27 cellular contexts compared by ENCODE assay signal in genomic region chr9:35564658-35565061, GRCh38. TPM values are rescaled to one million over a fixed set of nuclear protein-coding genes. Genes with fewer than 3 reads are reported as not detected.
DNase-seq lines count a peak whose midpoint lies in the region; ATAC-seq and TF ChIP-seq lines count a peak whose summit lies in the region.
"Had no signal": no experiment of that assay in that cellular context is flagged by ENCODE, and none has a peak within 500 bp of the region (broad histone marks: within the 10 kb centered on the region; RNA-seq: fewer than 3 reads in every experiment).

No MANE protein-coding gene starts in this region.

- H3K27ac Mint-ChIP-seq in chondrocyte (ENCODE audit: unreplicated experiment) (peak overlapping the region; percentile 92), T-helper 17 cell (no peak overlapping the region)
- H3K27ac Mint-ChIP-seq: T-cell had no signal

- H3K4me1 Mint-ChIP-seq in chondrocyte (ENCODE audit: low read depth) (peaks cover 42% of the 10 kb centered on the region), T-helper 17 cell (peaks cover 9% of the 10 kb centered on the region)

- H3K4me3 ChIP-seq in AG10803 (ENCODE audit: low read length) = no peak overlapping the region
- H3K4me3 ChIP-seq in left ventricle myocardium inferior = no peak overlapping the region
- H3K4me3 ChIP-seq: colonic mucosa, mucosa of descending colon had no signal

- H3K4me3 Mint-ChIP-seq in chondrocyte (ENCODE audit: unreplicated experiment) (no peak overlapping the region), T-helper 17 cell (no peak overlapping the region)
- H3K4me3 Mint-ChIP-seq: T-cell had no signal

- H3K27me3 ChIP-seq in left ventricle myocardium inferior (ENCODE audit: low read depth) = no peaks in the 10 kb centered on the region
- H3K27me3 ChIP-seq: colonic mucosa, neutrophil had no signal

- peak; percentile 72 for ATAC-seq in sciatic nerve
- no peak for ATAC-seq in T-helper 17 cell
- no peak for ATAC-seq in GM21717 (IDR thresholded peaks at IDR 0.05; ENCODE audit: unreplicated experiment)
- ATAC-seq: left colon; mucosa of descending colon; stimulated activated naive CD8-positive, alpha-beta T cell treated with anti-CD3 and anti-CD28 coated beads, Interleukin-15, amount 100 ng/mL, for 72 hours; T-cell had no signal

- no peak for TF ChIP-seq CTCF in AG10803 (conservative IDR thresholded peaks at IDR 0.05; ENCODE audit: low read length)
- no peak for TF ChIP-seq CTCF in chondrocyte (IDR thresholded peaks at IDR 0.05)
- no peak for TF ChIP-seq CTCF in left ventricle myocardium inferior (IDR thresholded peaks at IDR 0.05; ENCODE audit: borderline replicate concordance)

- intact Hi-C loops in left ventricle myocardium inferior (cut with micrococcal nuclease) (no loop called here), sciatic nerve (cut with DNase I) (no loop called here)

- peaks cover 6% of the 10 kb centered on the region for H3K36me3 Mint-ChIP-seq in chondrocyte (ENCODE audit: low read depth)
- peaks cover 3% of the 10 kb centered on the region for H3K36me3 Mint-ChIP-seq in T-helper 17 cell (ENCODE audit: low read depth)
- H3K36me3 Mint-ChIP-seq: T-cell had no signal

- H3K9me3 ChIP-seq in left ventricle myocardium inferior (replicated peaks) (no peaks in the 10 kb centered on the region), T-helper 17 cell (ENCODE audit: control insufficient read depth, low read length, poor library complexity, severe bottlenecking) (no peaks in the 10 kb centered on the region)
- H3K9me3 ChIP-seq: colonic mucosa, mucosa of descending colon, neutrophil had no signal

- peaks cover 37% of the 10 kb centered on the region for H3K4me1 ChIP-seq in left ventricle myocardium inferior
- H3K4me1 ChIP-seq: colonic mucosa had no signal

- H3K27ac ChIP-seq in left ventricle myocardium inferior (replicated peaks) = peak overlapping the region; percentile 76
- H3K27ac ChIP-seq: C4-2B, colonic mucosa, neutrophil, VCaP had no signal

- peak; percentile 64 for DNase-seq in AG10803 (ENCODE audit: low read depth)
- no peak for DNase-seq in chondrocyte (ENCODE audit: low spot score)
- no peak for DNase-seq in left ventricle myocardium inferior
- no peak for DNase-seq in sciatic nerve (ENCODE audit: low spot score)
- DNase-seq in NCI-H748 treated with DMSO at 0.1 percent for 48 hours (lab: John Stamatoyannopoulos, UW) = no peak
- DNase-seq in T-helper 17 cell = no peak
- no peak for DNase-seq in activated CD8-positive, alpha-beta memory T cell treated with anti-CD3 and anti-CD28 coated beads, Interleukin-2, amount 50 U/mL, for 48 hours
- DNase-seq: activated CD4-positive, alpha-beta T cell treated with anti-CD3 and anti-CD28 coated beads, Interleukin-2, amount 50 U/mL, for 48 hours; activated naive CD4-positive, alpha-beta T cell; activated T-cell treated with anti-CD3 and anti-CD28 coated beads, Interleukin-2, amount 50 U/mL, for 1 hour; colonic mucosa; DMS 273 treated with DMSO at 0.1 percent for 48 hours; H7; IMR-90; left colon; mucosa of descending colon; NCI-H146; NCI-H2171; NCI-H69; SHP77; stimulated activated naive CD8-positive, alpha-beta T cell treated with anti-CD3 and anti-CD28 coated beads, Interleukin-15, amount 100 ng/mL, for 72 hours; T-cell had no signal

- peaks cover 19% of the 10 kb centered on the region for H3K36me3 ChIP-seq in left ventricle myocardium inferior
- H3K36me3 ChIP-seq: colonic mucosa, neutrophil had no signal

- no peaks in the 10 kb centered on the region for H3K9me3 Mint-ChIP-seq in chondrocyte (ENCODE audit: low read depth)
- H3K9me3 Mint-ChIP-seq: stimulated activated naive CD8-positive, alpha-beta T cell treated with anti-CD3 and anti-CD28 coated beads, Interleukin-15, amount 100 ng/mL, for 72 hours; T-cell had no signal

- no peaks in the 10 kb centered on the region for H3K27me3 Mint-ChIP-seq in chondrocyte (ENCODE audit: low read depth)
- no peaks in the 10 kb centered on the region for H3K27me3 Mint-ChIP-seq in T-helper 17 cell
- H3K27me3 Mint-ChIP-seq: stimulated activated naive CD8-positive, alpha-beta T cell treated with anti-CD3 and anti-CD28 coated beads, Interleukin-15, amount 100 ng/mL, for 72 hours; T-cell had no signal

RNA-seq across cellular contexts. Expression of gene TESK1, which starts 40.4 kb away (rescaled TPM):
- total RNA-seq in chondrocyte (50.7 to 54.7 TPM (median 54.3 TPM) in 3 replicates), left ventricle myocardium inferior (25.4 TPM), sciatic nerve (49.0 TPM), T-helper 17 cell (10 to 100 TPM; 31.7 to 31.9 TPM)

RNA-seq across cellular contexts. Expression of gene CD72, which starts 53.6 kb away (rescaled TPM):
- total RNA-seq in chondrocyte (0.51 to 1.1 TPM (median 1.1 TPM) in 3 replicates), left ventricle myocardium inferior (0.63 TPM), sciatic nerve (5.5 TPM), T-helper 17 cell (1 to 10 TPM; 3.5 to 8.1 TPM)
- total RNA-seq: endothelial cell of umbilical vein had no signal
